In the genomic region with DNA sequence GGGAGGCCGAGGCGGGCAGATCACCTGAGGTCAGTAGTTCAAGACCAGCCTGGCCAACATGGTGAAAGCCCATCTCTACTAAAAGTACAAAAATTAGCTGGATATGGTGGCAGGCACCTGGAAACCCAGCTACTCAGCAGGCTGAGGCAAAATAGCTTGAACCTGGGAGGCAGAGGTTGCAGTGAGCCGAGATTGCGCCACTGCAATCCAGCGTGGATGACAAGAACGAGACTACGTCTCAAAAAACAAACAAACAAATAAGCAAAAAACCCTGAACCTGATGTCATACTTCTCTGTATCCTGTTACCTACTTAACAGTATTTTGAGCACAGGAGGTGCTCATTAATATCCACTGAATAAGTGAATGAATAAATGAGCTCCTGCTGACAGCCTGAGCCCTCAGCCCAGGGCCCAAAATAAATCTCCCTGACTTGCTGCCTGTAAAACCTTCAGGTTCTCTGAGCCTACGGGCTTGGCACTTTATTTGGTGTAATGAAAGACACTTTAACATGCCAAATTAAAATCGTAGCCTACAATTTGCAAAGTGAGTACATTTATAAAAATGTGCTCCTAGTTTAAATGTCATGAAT, we compare ENCODE assay signal across 20 cellular contexts.
A peak's percentile ranks its signal among the peaks of the same experiment; 100 is the strongest.
DNase-seq lines count a peak whose midpoint lies in the region; ATAC-seq and TF ChIP-seq lines count a peak whose summit lies in the region.
"Had no signal": no experiment of that assay in that cellular context is flagged by ENCODE, and none has a peak within 500 bp of the region (broad histone marks: within the 10 kb centered on the region; RNA-seq: fewer than 3 reads in every experiment).

No MANE protein-coding gene starts in this region.

- H3K4me3 ChIP-seq in GM23338 (no peak overlapping the region), spleen (no peak overlapping the region)
- H3K4me3 ChIP-seq: HAP-1 had no signal

- ATAC-seq in GM23338 (no peak), left lobe of liver (peak; percentile 71), HG03108 (IDR thresholded peaks at IDR 0.05; ENCODE audit: unreplicated experiment) (no peak), GM21423 (IDR thresholded peaks at IDR 0.05; ENCODE audit: unreplicated experiment) (no peak)

- 0 out of 2 replicates have a peak overlapping the region, but pooled peaks have one; percentile 11 for H3K27ac Mint-ChIP-seq in GM23338
- H3K27ac Mint-ChIP-seq: CD4-positive, CD25-positive, alpha-beta regulatory T cell; IgD-negative memory B cell had no signal

- TF ChIP-seq CTCF in GM23338 (conservative IDR thresholded peaks at IDR 0.05; ENCODE audit: low read depth in 2 of 2) (no peak), spleen (IDR thresholded peaks at IDR 0.05 in 8 of 11, conservative IDR thresholded peaks at IDR 0.05 in 3 of 11) (no peak)

- 83 to 92% (median 90%) methylated on average over 9 of the region's 9 CpGs for WGBS in spleen, 5 donors

- H3K4me2 ChIP-seq in GM23338, result no peak overlapping the region

- H3K79me2 ChIP-seq in GM23338 (replicated peaks; ENCODE audit: insufficient read depth), result no peaks in the 10 kb centered on the region

- no peak for TF ChIP-seq POLR2A in spleen (IDR thresholded peaks at IDR 0.05)

- H3K9me3 Mint-ChIP-seq in GM23338, result no peaks in the 10 kb centered on the region
- H3K9me3 Mint-ChIP-seq: CD4-positive, CD25-positive, alpha-beta regulatory T cell; CD8-positive, alpha-beta memory T cell; IgD-negative memory B cell had no signal

- H3K4me1 ChIP-seq in GM23338 (ENCODE audit: insufficient read depth), result no peaks in the 10 kb centered on the region
- H3K4me1 ChIP-seq in spleen, result no peaks in the 10 kb centered on the region
- H3K4me1 ChIP-seq: BE2C had no signal

- intact Hi-C loops in spleen (cut with DNase I; ENCODE audit: low total_unique reads), result no loop called here

- H3K9me3 ChIP-seq in spleen, result no peaks in the 10 kb centered on the region
- H3K9me3 ChIP-seq: BE2C, HAP-1 had no signal

- H3K27ac ChIP-seq in GM23338 (ENCODE audit: low read depth), result no peak overlapping the region
- H3K27ac ChIP-seq in spleen, result no peak overlapping the region

- H2AFZ ChIP-seq in GM23338, result no peak overlapping the region

- H3K36me3 Mint-ChIP-seq in GM23338 (ENCODE audit: low read depth), result no peaks in the 10 kb centered on the region
- H3K36me3 Mint-ChIP-seq: CD4-positive, CD25-positive, alpha-beta regulatory T cell; CD8-positive, alpha-beta memory T cell; IgD-negative memory B cell had no signal

- H3K36me3 ChIP-seq in GM23338 (ENCODE audit: insufficient read depth) (no peaks in the 10 kb centered on the region), spleen (no peaks in the 10 kb centered on the region)
- H3K36me3 ChIP-seq: BE2C, HAP-1 had no signal

- H3F3A ChIP-seq in GM23338 (replicated peaks; ENCODE audit: low read depth), result no peaks in the 10 kb centered on the region

- H3K27me3 Mint-ChIP-seq in GM23338 (ENCODE audit: insufficient read depth, low read depth, poor library complexity), result peaks cover 2% of the 10 kb centered on the region
- H3K27me3 Mint-ChIP-seq: CD4-positive, CD25-positive, alpha-beta regulatory T cell; IgD-negative memory B cell had no signal

- H3K9me2 ChIP-seq in GM23338 (ENCODE audit: insufficient read depth), result no peaks in the 10 kb centered on the region

- H3K4me3 Mint-ChIP-seq in GM23338, result no peak overlapping the region
- H3K4me3 Mint-ChIP-seq: CD4-positive, CD25-positive, alpha-beta regulatory T cell; CD8-positive, alpha-beta memory T cell; IgD-negative memory B cell had no signal

- no peak for DNase-seq in GM23338 (ENCODE audit: low spot score)
- DNase-seq in NCI-H69 (lab: John Stamatoyannopoulos, UW), result peak; percentile 3
- DNase-seq in left lobe of liver (ENCODE audit: low spot score), result no peak
- DNase-seq in spleen, result peak; percentile 31
- no peak for DNase-seq in GM19240 (ENCODE audit: insufficient read length, low spot score)
- DNase-seq: ACHN; BE2C; C1 segment of cervical spinal cord; CD4-positive, CD25-positive, alpha-beta regulatory T cell; CD8-positive, alpha-beta memory T cell; COR-L47; DMS 273 treated with DMSO at 0.1 percent for 48 hours; DMS53; DND-41; EL; KBM-7 had no signal

- no peaks in the 10 kb centered on the region for H4K20me1 ChIP-seq in GM23338 (replicated peaks; ENCODE audit: insufficient read depth)

- peaks cover 3% of the 10 kb centered on the region; the same call in 1 of the 3 replicates for H3K4me1 Mint-ChIP-seq in GM23338
- H3K4me1 Mint-ChIP-seq: CD4-positive, CD25-positive, alpha-beta regulatory T cell; CD8-positive, alpha-beta memory T cell; IgD-negative memory B cell had no signal

- H3K27me3 ChIP-seq in GM23338 (ENCODE audit: insufficient read depth), result no peaks in the 10 kb centered on the region
- H3K27me3 ChIP-seq in spleen (replicated peaks in 1 of 7), result no peaks in the 10 kb centered on the region
- H3K27me3 ChIP-seq: BE2C had no signal

TF ChIP-seq in GM23338, 12 proteins besides CTCF, POLR2A, EP300 and RAD21 (continues in another document):
- TF ChIP-seq, protein P1, sequence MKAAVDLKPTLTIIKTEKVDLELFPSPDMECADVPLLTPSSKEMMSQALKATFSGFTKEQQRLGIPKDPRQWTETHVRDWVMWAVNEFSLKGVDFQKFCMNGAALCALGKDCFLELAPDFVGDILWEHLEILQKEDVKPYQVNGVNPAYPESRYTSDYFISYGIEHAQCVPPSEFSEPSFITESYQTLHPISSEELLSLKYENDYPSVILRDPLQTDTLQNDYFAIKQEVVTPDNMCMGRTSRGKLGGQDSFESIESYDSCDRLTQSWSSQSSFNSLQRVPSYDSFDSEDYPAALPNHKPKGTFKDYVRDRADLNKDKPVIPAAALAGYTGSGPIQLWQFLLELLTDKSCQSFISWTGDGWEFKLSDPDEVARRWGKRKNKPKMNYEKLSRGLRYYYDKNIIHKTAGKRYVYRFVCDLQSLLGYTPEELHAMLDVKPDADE (IDR thresholded peaks at IDR 0.05), result no peak
- TF ChIP-seq ZNF331 (CRISPR knock-in tag; IDR thresholded peaks at IDR 0.05; ENCODE audit: low read depth) (no peak), ZNF114 (CRISPR knock-in tag; IDR thresholded peaks at IDR 0.05) (no peak), STAT1 (IDR thresholded peaks at IDR 0.05; ENCODE audit: unreplicated experiment) (no peak), EZH2 (IDR thresholded peaks at IDR 0.05; ENCODE audit: low read depth, unreplicated experiment) (no peak), POLR2AphosphoS5 (IDR thresholded peaks at IDR 0.05; ENCODE audit: low read depth) (no peak), JUNB (IDR thresholded peaks at IDR 0.05; ENCODE audit: unreplicated experiment) (no peak)
- TF ChIP-seq, protein P2, sequence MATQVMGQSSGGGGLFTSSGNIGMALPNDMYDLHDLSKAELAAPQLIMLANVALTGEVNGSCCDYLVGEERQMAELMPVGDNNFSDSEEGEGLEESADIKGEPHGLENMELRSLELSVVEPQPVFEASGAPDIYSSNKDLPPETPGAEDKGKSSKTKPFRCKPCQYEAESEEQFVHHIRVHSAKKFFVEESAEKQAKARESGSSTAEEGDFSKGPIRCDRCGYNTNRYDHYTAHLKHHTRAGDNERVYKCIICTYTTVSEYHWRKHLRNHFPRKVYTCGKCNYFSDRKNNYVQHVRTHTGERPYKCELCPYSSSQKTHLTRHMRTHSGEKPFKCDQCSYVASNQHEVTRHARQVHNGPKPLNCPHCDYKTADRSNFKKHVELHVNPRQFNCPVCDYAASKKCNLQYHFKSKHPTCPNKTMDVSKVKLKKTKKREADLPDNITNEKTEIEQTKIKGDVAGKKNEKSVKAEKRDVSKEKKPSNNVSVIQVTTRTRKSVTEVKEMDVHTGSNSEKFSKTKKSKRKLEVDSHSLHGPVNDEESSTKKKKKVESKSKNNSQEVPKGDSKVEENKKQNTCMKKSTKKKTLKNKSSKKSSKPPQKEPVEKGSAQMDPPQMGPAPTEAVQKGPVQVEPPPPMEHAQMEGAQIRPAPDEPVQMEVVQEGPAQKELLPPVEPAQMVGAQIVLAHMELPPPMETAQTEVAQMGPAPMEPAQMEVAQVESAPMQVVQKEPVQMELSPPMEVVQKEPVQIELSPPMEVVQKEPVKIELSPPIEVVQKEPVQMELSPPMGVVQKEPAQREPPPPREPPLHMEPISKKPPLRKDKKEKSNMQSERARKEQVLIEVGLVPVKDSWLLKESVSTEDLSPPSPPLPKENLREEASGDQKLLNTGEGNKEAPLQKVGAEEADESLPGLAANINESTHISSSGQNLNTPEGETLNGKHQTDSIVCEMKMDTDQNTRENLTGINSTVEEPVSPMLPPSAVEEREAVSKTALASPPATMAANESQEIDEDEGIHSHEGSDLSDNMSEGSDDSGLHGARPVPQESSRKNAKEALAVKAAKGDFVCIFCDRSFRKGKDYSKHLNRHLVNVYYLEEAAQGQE (IDR thresholded peaks at IDR 0.05; ENCODE audit: unreplicated experiment), result no peak

Comparison
In these comparisons a context has a peak if more than half of its experiments do, and no peak if none do; other contexts are left out.
1. DNase-seq: peak in NCI-H69 (single experiment) and spleen (single experiment); none in GM23338 (single experiment), left lobe of liver (single experiment) and GM19240 (single experiment).